In genomic region chr2:113088173-113088992, GRCh38 we compare ENCODE assay signal across 1 cellular context.
A peak's percentile ranks its signal among the peaks of the same experiment; 100 is the strongest.
TF ChIP-seq lines count a peak whose summit lies in the region.

No MANE protein-coding gene starts in this region.

TF ChIP-seq in HepG2, 621 proteins besides CTCF, POLR2A, EP300 and RAD21 (continued from another document and continues in another):
- no peak for TF ChIP-seq NONO (IDR thresholded peaks at IDR 0.05)
- TF ChIP-seq NONO (CRISPR knock-in tag; conservative IDR thresholded peaks at IDR 0.05), result peak; percentile 39; the same call in 1 of the 2 replicates
- peak; percentile 59 for TF ChIP-seq CEBPG (CRISPR knock-in tag; IDR thresholded peaks at IDR 0.05)
- TF ChIP-seq NFYC (CRISPR knock-in tag; IDR thresholded peaks at IDR 0.05), result no peak
- no peak for TF ChIP-seq SP1 (IDR thresholded peaks at IDR 0.05)
- no peak for TF ChIP-seq SP1 (CRISPR knock-in tag; IDR thresholded peaks at IDR 0.05)
- TF ChIP-seq ZMYM3 (CRISPR knock-in tag; IDR thresholded peaks at IDR 0.05), result peak; percentile 86
- peak; percentile 97 for TF ChIP-seq HNF4A (CRISPR knock-in tag; IDR thresholded peaks at IDR 0.05)
- TF ChIP-seq SOX6 (IDR thresholded peaks at IDR 0.05), result no peak
- TF ChIP-seq SOX6 (CRISPR knock-in tag; IDR thresholded peaks at IDR 0.05), result peak; percentile 79
- no peak for TF ChIP-seq KAT7 (CRISPR knock-in tag; IDR thresholded peaks at IDR 0.05; ENCODE audit: borderline replicate concordance)
- TF ChIP-seq ZNF460 (CRISPR knock-in tag; IDR thresholded peaks at IDR 0.05; ENCODE audit: borderline replicate concordance), result no peak; the same call in 1 of the 2 replicates
- no peak for TF ChIP-seq ZNF251 (CRISPR knock-in tag; IDR thresholded peaks at IDR 0.05)
- TF ChIP-seq ZNF766 (CRISPR knock-in tag; IDR thresholded peaks at IDR 0.05; ENCODE audit: borderline replicate concordance), result no peak
- no peak for TF ChIP-seq KDM5A (IDR thresholded peaks at IDR 0.05; ENCODE audit: borderline replicate concordance, low read length)
- peak; percentile 65; the same call in 1 of the 2 replicates for TF ChIP-seq ZNF501 (CRISPR knock-in tag; IDR thresholded peaks at IDR 0.05)
- no peak for TF ChIP-seq YY1 (IDR thresholded peaks at IDR 0.05; ENCODE audit: insufficient read depth, insufficient replicate concordance, low read depth, low read length)
- no peak for TF ChIP-seq ZBTB1 (CRISPR knock-in tag; IDR thresholded peaks at IDR 0.05; ENCODE audit: borderline replicate concordance)
- peak; percentile 69; the same call in 1 of the 2 replicates for TF ChIP-seq ZGPAT (CRISPR knock-in tag; IDR thresholded peaks at IDR 0.05)
- no peak for TF ChIP-seq ZNF33A (CRISPR knock-in tag; IDR thresholded peaks at IDR 0.05; ENCODE audit: borderline replicate concordance)
- peak; percentile 45; the same call in 1 of the 2 replicates for TF ChIP-seq ZSCAN25 (CRISPR knock-in tag; IDR thresholded peaks at IDR 0.05)
- peak; percentile 84 for TF ChIP-seq TARDBP (CRISPR knock-in tag; IDR thresholded peaks at IDR 0.05)
- TF ChIP-seq WIZ (CRISPR knock-in tag; IDR thresholded peaks at IDR 0.05), result peak; percentile 75; the same call in 1 of the 2 replicates
- peak; percentile 63; the same call in 1 of the 2 replicates for TF ChIP-seq DRAP1 (CRISPR knock-in tag; IDR thresholded peaks at IDR 0.05)
- no peak for TF ChIP-seq ZNF562 (CRISPR knock-in tag; IDR thresholded peaks at IDR 0.05; ENCODE audit: borderline replicate concordance)
- no peak for TF ChIP-seq ZNF776 (CRISPR knock-in tag; IDR thresholded peaks at IDR 0.05)
- no peak for TF ChIP-seq IRF9 (CRISPR knock-in tag; IDR thresholded peaks at IDR 0.05; ENCODE audit: borderline replicate concordance)
- no peak for TF ChIP-seq ZNF367 (CRISPR knock-in tag; IDR thresholded peaks at IDR 0.05; ENCODE audit: borderline replicate concordance)
- no peak for TF ChIP-seq ZNF770 (CRISPR knock-in tag; IDR thresholded peaks at IDR 0.05)
- no peak for TF ChIP-seq JUN (CRISPR knock-in tag; IDR thresholded peaks at IDR 0.05)
- no peak for TF ChIP-seq ZUFSP (CRISPR knock-in tag; IDR thresholded peaks at IDR 0.05; ENCODE audit: borderline replicate concordance)
- no peak for TF ChIP-seq ZSCAN22 (CRISPR knock-in tag; IDR thresholded peaks at IDR 0.05)
- TF ChIP-seq FOXO4 (CRISPR knock-in tag; conservative IDR thresholded peaks at IDR 0.05), result no peak
- no peak for TF ChIP-seq ZNF737 (CRISPR knock-in tag; IDR thresholded peaks at IDR 0.05; ENCODE audit: borderline replicate concordance)
- no peak; the same call in 1 of the 2 replicates for TF ChIP-seq ZNF317 (CRISPR knock-in tag; IDR thresholded peaks at IDR 0.05)
- TF ChIP-seq SMYD3 (CRISPR knock-in tag; IDR thresholded peaks at IDR 0.05), result peak; percentile 81
- 0 out of 2 replicates have a peak, but pooled peaks have one; percentile 47 for TF ChIP-seq BRF2 (CRISPR knock-in tag; IDR thresholded peaks at IDR 0.05)
- TF ChIP-seq SIX1 (CRISPR knock-in tag; IDR thresholded peaks at IDR 0.05; ENCODE audit: borderline replicate concordance), result peak; percentile 75; the same call in 1 of the 2 replicates
- TF ChIP-seq ZNF646 (CRISPR knock-in tag; IDR thresholded peaks at IDR 0.05), result no peak
- TF ChIP-seq ZBTB37 (CRISPR knock-in tag; IDR thresholded peaks at IDR 0.05), result no peak
- no peak for TF ChIP-seq FIP1L1 (IDR thresholded peaks at IDR 0.05; ENCODE audit: borderline replicate concordance, insufficient read depth, low read depth, low read length)
- no peak for TF ChIP-seq ZNF570 (CRISPR knock-in tag; IDR thresholded peaks at IDR 0.05; ENCODE audit: borderline replicate concordance)
- peak; percentile 31; the same call in 1 of the 2 replicates for TF ChIP-seq ESRRA (CRISPR knock-in tag; IDR thresholded peaks at IDR 0.05; ENCODE audit: low read depth)
- TF ChIP-seq TFDP1 (CRISPR knock-in tag; IDR thresholded peaks at IDR 0.05; ENCODE audit: borderline replicate concordance), result no peak; the same call in 1 of the 2 replicates
